ENCODE assay signal across 30 cellular contexts in genomic region chr10:15540729-15541128, GRCh38.
DNase-seq lines count a peak whose midpoint lies in the region; ATAC-seq and TF ChIP-seq lines count a peak whose summit lies in the region.
"Had no signal": no experiment of that assay in that cellular context is flagged by ENCODE, and none has a peak within 500 bp of the region (broad histone marks: within the 10 kb centered on the region; RNA-seq: fewer than 3 reads in every experiment).

No MANE protein-coding gene starts in this region.

- DNase-seq in NCI-H748 (lab: John Stamatoyannopoulos, UW; ENCODE audit: unreplicated experiment), result peak; percentile 2
- DNase-seq in NCI-H748 treated with DMSO at 0.1 percent for 48 hours (lab: John Stamatoyannopoulos, UW), result no peak
- DNase-seq in SK-MEL-5 (ENCODE audit: low read depth, low spot score), result peak; percentile 1
- peak; percentile 25 for DNase-seq in fibroblast of mammary gland (ENCODE audit: low read depth)
- DNase-seq in EL, result no peak
- DNase-seq in GM19240 (ENCODE audit: insufficient read length, low spot score), result no peak
- DNase-seq: 8988T; activated CD4-positive, alpha-beta T cell treated with anti-CD3 and anti-CD28 coated beads for 4 hours; activated naive CD4-positive, alpha-beta T cell treated with anti-CD3 and anti-CD28 coated beads, Interleukin-2, amount 50 U/mL, for 16 hours; Caco-2; DMS79; hippocampal formation; MM.1S; NCI-H1417 treated with DMSO at 0.1 percent for 48 hours; NCI-H2081 treated with DMSO at 0.1 percent for 48 hours; NCI-H345; NCI-H82; posterior cingulate gyrus; small intestine; stimulated activated naive CD4-positive, alpha-beta T cell; T-helper 9 cell; upper lobe of right lung had no signal

- in situ Hi-C loops in SK-MEL-5 (cut with HindIII; ENCODE audit: low pct_unique_long_range_greater_than_20kb, low sequenced_read_pairs), result no loop called here

- ATAC-seq in GM21528 (IDR thresholded peaks at IDR 0.05; ENCODE audit: low FRiP score, unreplicated experiment) (no peak), GM18511 (IDR thresholded peaks at IDR 0.05; ENCODE audit: unreplicated experiment) (no peak)
- ATAC-seq: activated T-helper 17 cell treated with anti-CD3 and anti-CD28 coated beads, Interleukin-2, amount 50 U/mL, for 72 hours; left lobe of liver; upper lobe of right lung had no signal

- TF ChIP-seq CTCF in fibroblast of mammary gland (conservative IDR thresholded peaks at IDR 0.05; ENCODE audit: control insufficient read depth, insufficient read depth, low read depth, low read length), result no peak

- no peak overlapping the region for H3K4me3 ChIP-seq in fibroblast of mammary gland (ENCODE audit: control insufficient read depth, low read depth, low read length)
- H3K4me3 ChIP-seq: breast epithelium, neural progenitor cell, right atrium auricular region, suprapubic skin, upper lobe of right lung had no signal

Comparison
In these comparisons a context has a peak if more than half of its experiments do, and no peak if none do; other contexts are left out.
1. DNase-seq: peak in NCI-H748 (single experiment), SK-MEL-5 (single experiment) and fibroblast of mammary gland (single experiment); none in NCI-H748 treated with DMSO at 0.1 percent for 48 hours (single experiment), EL (single experiment) and GM19240 (single experiment).